ENCODE assay signal across 8 cellular contexts in the genomic region with DNA sequence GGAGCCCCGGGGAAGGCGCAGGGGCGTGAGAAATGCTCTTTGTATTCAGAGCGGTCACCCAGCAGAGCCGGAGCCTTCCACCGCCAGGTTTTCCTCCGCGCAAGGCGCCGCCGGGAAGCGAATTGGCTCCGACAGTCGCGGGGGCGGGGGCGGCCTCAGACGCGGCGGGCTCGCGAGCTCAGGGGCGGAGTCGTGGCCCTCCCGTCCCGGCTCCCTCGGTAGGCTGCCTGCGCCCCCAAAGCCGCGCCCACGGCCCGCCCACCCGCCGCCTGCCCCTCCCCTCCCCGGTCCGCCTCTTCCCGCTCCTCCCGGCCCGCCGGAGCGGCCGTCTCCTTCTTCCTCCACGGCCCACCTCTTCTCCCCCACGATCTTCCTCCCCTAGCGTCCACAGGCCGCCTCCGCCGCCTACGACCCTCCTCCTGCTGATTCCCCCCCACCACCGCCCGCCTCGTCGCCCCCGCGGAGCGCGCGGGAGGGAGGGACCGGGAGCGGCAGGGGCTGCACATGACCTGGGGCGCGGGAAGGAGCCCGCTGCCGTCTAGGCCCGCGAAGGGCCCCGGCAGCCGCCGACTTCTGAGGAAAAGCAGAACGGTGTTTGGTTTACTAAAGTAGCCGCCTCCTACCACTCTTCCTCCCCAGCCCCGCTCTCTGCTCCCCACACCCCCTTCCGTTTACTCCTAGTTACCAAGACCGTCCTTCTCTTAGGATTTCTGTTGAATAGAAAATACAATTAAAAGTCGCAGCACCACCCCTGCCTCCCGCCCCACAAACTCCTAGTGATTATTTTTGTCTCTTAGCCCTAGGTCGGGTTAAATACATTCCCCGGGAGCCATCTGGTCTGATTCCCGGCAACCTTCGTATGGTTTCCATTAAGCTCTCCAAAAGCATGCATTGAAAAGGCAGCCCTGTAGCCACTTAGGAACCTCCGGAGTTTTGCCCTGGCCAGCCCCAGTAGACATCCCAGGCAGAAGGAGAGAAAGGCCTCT. TPM values are rescaled to one million over a fixed set of nuclear protein-coding genes. Genes with fewer than 3 reads are reported as not detected.
A peak's percentile ranks its signal among the peaks of the same experiment; 100 is the strongest.
DNase-seq lines count a peak whose midpoint lies in the region; ATAC-seq and TF ChIP-seq lines count a peak whose summit lies in the region.

No MANE protein-coding gene starts in this region.

- H3K4me3 Mint-ChIP-seq in activated T-cell treated with anti-CD3 and anti-CD28 coated beads, Interleukin-2, amount 50 U/mL, for 72 hours, result peak overlapping the region; percentile 81

- peak overlapping the region; percentile 68 for H3K4me3 ChIP-seq in PC-3 (ENCODE audit: low read length)
- peak overlapping the region; percentile 64 to 74 (median 65) for H3K4me3 ChIP-seq in esophagus muscularis mucosa
- peak overlapping the region; percentile 49 to 62 for H3K4me3 ChIP-seq in muscle layer of duodenum (ENCODE audit: low read depth in 1 of 2, low read length in 2 of 2)

- H3F3A ChIP-seq in PC-3 (ENCODE audit: low read length, unreplicated experiment), result peaks cover 10% of the 10 kb centered on the region

- peak; percentile 84 for TF ChIP-seq POLR2A in esophagus muscularis mucosa (IDR thresholded peaks at IDR 0.05; ENCODE audit: low read depth)

- no peak for TF ChIP-seq EP300 in Ishikawa (IDR thresholded peaks at IDR 0.05; ENCODE audit: borderline replicate concordance)
- peak; percentile 24 for TF ChIP-seq EP300 in esophagus muscularis mucosa (IDR thresholded peaks at IDR 0.05)

- H3K36me3 Mint-ChIP-seq in activated T-cell treated with anti-CD3 and anti-CD28 coated beads, Interleukin-2, amount 50 U/mL, for 72 hours (ENCODE audit: insufficient read depth in 2 of 2), result no peaks in the 10 kb centered on the region

- H3K27ac Mint-ChIP-seq in activated T-cell treated with anti-CD3 and anti-CD28 coated beads, Interleukin-2, amount 50 U/mL, for 72 hours, result no peak overlapping the region

- no peaks in the 10 kb centered on the region for H3K9me3 Mint-ChIP-seq in activated T-cell treated with anti-CD3 and anti-CD28 coated beads, Interleukin-2, amount 50 U/mL, for 72 hours

- peak; percentile 95 for DNase-seq in DMS 273 (lab: John Stamatoyannopoulos, UW; ENCODE audit: unreplicated experiment)
- peak; percentile 95 for DNase-seq in PC-3
- peak; percentile 85 to 87 for DNase-seq in activated T-cell treated with anti-CD3 and anti-CD28 coated beads, Interleukin-2, amount 50 U/mL, for 72 hours
- peak; percentile 95 for DNase-seq in esophagus muscularis mucosa (ENCODE audit: extremely low spot score)
- DNase-seq in stimulated activated CD8-positive, alpha-beta memory T cell treated with anti-CD3 and anti-CD28 coated beads, Interleukin-7, amount 100 ng/mL, for 1 hour (ENCODE audit: low read depth in 2 of 2), result peak; percentile 67 to 71

- intact Hi-C loops in PC-3 (cut with micrococcal nuclease), result loop anchor here (10.0 kb wide), 2 partner anchors 112 to 548 kb away; partner anchors contain the start of gene OTUD4
- intact Hi-C loops in esophagus muscularis mucosa (cut with DNase I), result loop anchor here (2.0 kb wide), 1 partner anchor 206 kb away; the partner anchor contains the start of gene ZNF827

- CTCF ChIA-PET in PC-3 (lab: Charles Lee), result no interaction called here

- peak overlapping the region; percentile 81 for H3K4me2 ChIP-seq in PC-3 (ENCODE audit: low read length)

- H3K27ac ChIP-seq in PC-3 (ENCODE audit: low read length), result peak overlapping the region; percentile 94
- peak overlapping the region; percentile 94 to 100 (median 98) for H3K27ac ChIP-seq in esophagus muscularis mucosa (replicated peaks in 1 of 4)
- peak overlapping the region; percentile 94 for H3K27ac ChIP-seq in muscle layer of duodenum (ENCODE audit: low read length)

- H2AFZ ChIP-seq in PC-3 (ENCODE audit: low read length), result peak overlapping the region; percentile 84

- peaks cover 25% of the 10 kb centered on the region for H3K27me3 Mint-ChIP-seq in activated T-cell treated with anti-CD3 and anti-CD28 coated beads, Interleukin-2, amount 50 U/mL, for 72 hours (ENCODE audit: low read depth)

- peaks cover 51% of the 10 kb centered on the region for H3K4me1 ChIP-seq in PC-3 (ENCODE audit: insufficient read depth, low read length)
- H3K4me1 ChIP-seq in esophagus muscularis mucosa, result peaks cover 42 to 66% (median 64%) of the 10 kb centered on the region in 4 donors
- peaks cover 3 to 23% of the 10 kb centered on the region in 2 donors for H3K4me1 ChIP-seq in muscle layer of duodenum (ENCODE audit: control insufficient read depth in 1 of 2, insufficient read depth in 2 of 2, low read length in 2 of 2)

- ATAC-seq in GM21529 (IDR thresholded peaks at IDR 0.05; ENCODE audit: unreplicated experiment), result peak; percentile 82
- peak; percentile 65 for ATAC-seq in PC-3
- ATAC-seq in activated T-cell treated with anti-CD3 and anti-CD28 coated beads, Interleukin-2, amount 50 U/mL, for 72 hours (replicated peaks in 1 of 2), result peak; percentile 88 to 92

- peak overlapping the region; percentile 75 for H3K9ac ChIP-seq in PC-3 (ENCODE audit: low read length)

- H3K79me2 ChIP-seq in PC-3 (ENCODE audit: low read length), result no peaks in the 10 kb centered on the region

- no peak for TF ChIP-seq RAD21 in Ishikawa (IDR thresholded peaks at IDR 0.05; ENCODE audit: low read depth)

- BruUV-seq in PC-3 (replicated peaks; lab: Mats Ljungman, UMichigan), result no TSS peak

- TF ChIP-seq CTCF in PC-3 (conservative IDR thresholded peaks at IDR 0.05; ENCODE audit: low read depth, low read length) (no peak), esophagus muscularis mucosa (IDR thresholded peaks at IDR 0.05) (peak in 2 of 3 experiments; percentile 7 to 17)

- under 1% methylated on average over 30 of the region's 81 CpGs for WGBS in esophagus muscularis mucosa

- peaks cover 30% of the 10 kb centered on the region for H3K4me1 Mint-ChIP-seq in activated T-cell treated with anti-CD3 and anti-CD28 coated beads, Interleukin-2, amount 50 U/mL, for 72 hours (ENCODE audit: low read depth)

- H3K9me2 ChIP-seq in PC-3 (replicated peaks; ENCODE audit: low read length), result no peaks in the 10 kb centered on the region

- H3K9me3 ChIP-seq in PC-3 (ENCODE audit: low read length) (no peaks in the 10 kb centered on the region), esophagus muscularis mucosa (no peaks in the 10 kb centered on the region), muscle layer of duodenum (ENCODE audit: control insufficient read depth in 1 of 2, low read length in 2 of 2) (no peaks in the 10 kb centered on the region)

- H3K36me3 ChIP-seq in PC-3 (ENCODE audit: low read depth, low read length) (no peaks in the 10 kb centered on the region), esophagus muscularis mucosa (no peaks in the 10 kb centered on the region), muscle layer of duodenum (ENCODE audit: control insufficient read depth in 1 of 2, insufficient read depth in 2 of 2, low read length in 2 of 2) (peaks cover 0 to 12% of the 10 kb centered on the region in 2 donors)

- H3K27me3 ChIP-seq in PC-3 (ENCODE audit: low read length) (no peaks in the 10 kb centered on the region), esophagus muscularis mucosa (no peaks in the 10 kb centered on the region), muscle layer of duodenum (ENCODE audit: low read depth, low read length) (no peaks in the 10 kb centered on the region)

- H4K20me1 ChIP-seq in PC-3 (ENCODE audit: low read length), result no peaks in the 10 kb centered on the region

- POLR2A ChIA-PET in PC-3 (lab: Charles Lee; ENCODE audit: unreplicated experiment), result interaction anchor here (0.5 to 0.6 kb wide), 3 partner anchors 49 to 206 kb away, joined by 3 to 4 read pairs (median 3); partner anchors contain the start of gene ZNF827

TF ChIP-seq in Ishikawa, 13 proteins besides CTCF, POLR2A, EP300 and RAD21 (continues in another document):
- TF ChIP-seq, protein P1, sequence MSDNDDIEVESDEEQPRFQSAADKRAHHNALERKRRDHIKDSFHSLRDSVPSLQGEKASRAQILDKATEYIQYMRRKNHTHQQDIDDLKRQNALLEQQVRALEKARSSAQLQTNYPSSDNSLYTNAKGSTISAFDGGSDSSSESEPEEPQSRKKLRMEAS (IDR thresholded peaks at IDR 0.05), result peak; percentile 92
- TF ChIP-seq NFIC (IDR thresholded peaks at IDR 0.05) (peak; percentile 42; the same call in 1 of the 2 replicates), TAF1 (IDR thresholded peaks at IDR 0.05; ENCODE audit: low read depth) (peak; percentile 75; the same call in 1 of the 2 replicates), TEAD4 (IDR thresholded peaks at IDR 0.05) (no peak), CEBPB (IDR thresholded peaks at IDR 0.05) (no peak), TCF12 (IDR thresholded peaks at IDR 0.05; ENCODE audit: low read depth) (peak; percentile 19; the same call in 1 of the 2 replicates), REST (IDR thresholded peaks at IDR 0.05; ENCODE audit: low read depth) (no peak), YY1 (IDR thresholded peaks at IDR 0.05; ENCODE audit: low read depth) (0 out of 2 replicates have a peak, but pooled peaks have one; percentile 8)

RNA-seq across cellular contexts. Expression of gene C4orf51, which starts 53.2 kb away (rescaled TPM):
- total RNA-seq in PC-3 (2014; rRNA removed) (not detected in 2 replicates), esophagus muscularis mucosa (not detected)
- total RNA-seq in activated T-cell treated with anti-CD3 and anti-CD28 coated beads, Interleukin-2, amount 50 U/mL, for 72 hours, result not detected

Comparison
In these comparisons a context has a peak if more than half of its experiments do, and no peak if none do; other contexts are left out.
1. Peak in every context shown above with its lines: DNase-seq, ATAC-seq, H3K4me3 ChIP-seq and H3K27ac ChIP-seq.